8 cellular contexts compared by ENCODE assay signal in genomic region chr11:113875414-113876073, GRCh38. TPM values are rescaled to one million over a fixed set of nuclear protein-coding genes. Genes with fewer than 3 reads are reported as not detected.
DNase-seq lines count a peak whose midpoint lies in the region; ATAC-seq, FAIRE-seq and TF ChIP-seq lines count a peak whose summit lies in the region.

TSS of gene USP28 (minus strand) at chr11:113875572. CDS start at chr11:113875501, 71 bp downstream.

- H3K9me3 ChIP-seq in transverse colon: no peaks in the 10 kb centered on the region

- CTCF ChIA-PET in T-cell (lab: Charles Lee): interaction anchor here in 1 of 2 donors (1.1 kb wide), 1 partner anchor 311 kb away, joined by 4 read pairs; no protein-coding TSS in a partner anchor

- no peaks in the 10 kb centered on the region for H3K9me3 Mint-ChIP-seq in T-cell

- WGBS in adipose tissue, 3 donors: 0 to 2% (median 1%) methylated on average over 53 to 74 of the region's 74 CpGs
- 0% methylated on average over 41 of the region's 74 CpGs; no CpG with 5 or more reads in 1 of the 2 donors for WGBS in transverse colon (ENCODE audit: low coverage in 1 of 2), 2 donors

- no peaks in the 10 kb centered on the region for H3K27me3 Mint-ChIP-seq in T-cell

- H3K4me3 Mint-ChIP-seq in T-cell: peak within 1 kb of the TSS; percentile 97 to 99 (median 98)

- no peaks in the 10 kb centered on the region for H3K27me3 ChIP-seq in transverse colon

- peaks cover 5% of the 10 kb centered on the region for H3K36me3 Mint-ChIP-seq in T-cell

- peaks cover 39 to 54% (median 48%) of the 10 kb centered on the region in 3 donors for H3K4me1 Mint-ChIP-seq in T-cell

- FAIRE-seq in GM12892 (lab: Jason Lieb, UNC): peak; percentile 96

- peak within 1 kb of the TSS; percentile 62 for H3K27ac ChIP-seq in adipose tissue (ENCODE audit: low read depth, low read length)
- peak within 1 kb of the TSS; percentile 80 to 95 (median 88) for H3K27ac ChIP-seq in transverse colon

- POLR2A ChIA-PET in T-cell (lab: Charles Lee): interaction anchor here in 1 of 2 donors (0.5 kb wide), 1 partner anchor 177 kb away, joined by 5 read pairs; no protein-coding TSS in a partner anchor

- TF ChIP-seq EP300 in transverse colon (IDR thresholded peaks at IDR 0.05; ENCODE audit: low read depth): no peak

- in situ Hi-C loops in transverse colon (cut with MboI; ENCODE audit: low pct_ligation_motif_present in 1 of 4, low pct_unique_long_range_greater_than_20kb in 1 of 4, low sequenced_read_pairs in 3 of 4): loop anchor here in 1 of 4 donors (25.0 kb wide), 1 partner anchor 387 kb away; no protein-coding TSS in a partner anchor

- H3K4me3 ChIP-seq in transverse colon: peak within 1 kb of the TSS; percentile 73 to 81 (median 76)

- TF ChIP-seq POLR2A in GM12892 (IDR thresholded peaks at IDR 0.05; ENCODE audit: low read depth, low read length): peak; percentile 98
- peak; percentile 85 for TF ChIP-seq POLR2A in transverse colon (IDR thresholded peaks at IDR 0.05)

- ATAC-seq in HG02763 (IDR thresholded peaks at IDR 0.05; ENCODE audit: unreplicated experiment) (peak; percentile 81), T-cell (replicated peaks in 1 of 4) (peak; percentile 85 to 91 (median 89))

- no peaks in the 10 kb centered on the region for H3K36me3 ChIP-seq in transverse colon

- DNase-seq in GM12892 (ENCODE audit: insufficient read length) (peak; percentile 92), NCI-H1417 (lab: John Stamatoyannopoulos, UW) (peak; percentile 98), T-cell (peak; percentile 27 to 78 (median 63)), cardiac septum (ENCODE audit: low spot score) (peak; percentile 99), pons (ENCODE audit: low spot score) (peak; percentile 95), transverse colon (peak; percentile 98)

- TF ChIP-seq CTCF in transverse colon (IDR thresholded peaks at IDR 0.05): no peak

- peaks cover 4 to 23% (median 14%) of the 10 kb centered on the region in 4 donors for H3K4me1 ChIP-seq in transverse colon

- H3K27ac Mint-ChIP-seq in T-cell: peak within 1 kb of the TSS; percentile 98 to 99

- intact Hi-C loops in cardiac septum (cut with DNase I): loop anchor here (5.0 to 10.0 kb wide), 3 partner anchors 71 to 387 kb away; no protein-coding TSS in a partner anchor
- intact Hi-C loops in transverse colon (cut with DNase I; ENCODE audit: low total_unique reads): no loop called here

RNA-seq across cellular contexts. Expression of gene USP28, which starts in this region (rescaled TPM):
- 23.4 TPM for polyA plus RNA-seq in GM12892 (2012; ENCODE audit: missing spikeins)
- total RNA-seq in T-cell: 10 to 100 TPM; 16.8 to 28.5 (median 22.9) TPM
- 1 to 10 TPM; 4.2 to 9.9 (median 6.0) TPM for polyA plus RNA-seq in adipose tissue
- 139 TPM for total RNA-seq in cardiac septum
- 10 to 100 TPM; 10.1 to 28.3 (median 19.0) TPM for total RNA-seq in transverse colon

Comparison
In these comparisons a context has a peak if more than half of its experiments do, and no peak if none do; other contexts are left out.
1. Peak in every context shown above with its lines: DNase-seq, ATAC-seq, H3K4me3 ChIP-seq and H3K27ac ChIP-seq.